8 cellular contexts compared by ENCODE assay signal in genomic region chr7:4631664-4632171, GRCh38. TPM values are rescaled to one million over a fixed set of nuclear protein-coding genes. Genes with fewer than 3 reads are reported as not detected.
A peak's percentile ranks its signal among the peaks of the same experiment; 100 is the strongest.
DNase-seq lines count a peak whose midpoint lies in the region; ATAC-seq lines count a peak whose summit lies in the region.

No MANE protein-coding gene starts in this region.

- peak overlapping the region in 2 of 3 donors; percentile 36 to 54 for H3K9ac ChIP-seq in skeletal muscle tissue (ENCODE audit: low read depth in 1 of 3, low read length in 3 of 3)

- H3K4me3 Mint-ChIP-seq in activated naive CD8-positive, alpha-beta T cell treated with anti-CD3 and anti-CD28 coated beads for 36 hours = no peak overlapping the region

- peaks cover 0 to 3% (median 0%) of the 10 kb centered on the region in 3 donors for H3K27me3 ChIP-seq in skeletal muscle tissue (ENCODE audit: control insufficient read depth in 3 of 3, insufficient read depth in 3 of 3, low read length in 3 of 3)

- peaks cover 4% of the 10 kb centered on the region for H3K27me3 Mint-ChIP-seq in activated naive CD8-positive, alpha-beta T cell treated with anti-CD3 and anti-CD28 coated beads for 36 hours

- no peaks in the 10 kb centered on the region for H3K36me3 ChIP-seq in skeletal muscle tissue (ENCODE audit: control insufficient read depth in 3 of 3, insufficient read depth in 3 of 3, low read length in 3 of 3)

- H3K27ac ChIP-seq in caudate nucleus (ENCODE audit: low read depth, low read length) (no peak overlapping the region), skeletal muscle tissue (ENCODE audit: low read depth, low read length) (peak overlapping the region; percentile 32)

- no peak for ATAC-seq in HG03159 (IDR thresholded peaks at IDR 0.05; ENCODE audit: unreplicated experiment)

- peak overlapping the region; percentile 57 to 74 (median 59) for H3K4me3 ChIP-seq in skeletal muscle tissue (ENCODE audit: low read length in 3 of 3)

- peak; percentile 12 for DNase-seq in activated CD4-positive, alpha-beta T cell treated with anti-CD3 and anti-CD28 coated beads for 48 hours
- DNase-seq in activated CD4-positive, alpha-beta T cell treated with anti-CD3 and anti-CD28 coated beads, Interleukin-2, amount 50 U/mL, for 4 hours = no peak
- peak; percentile 78 for DNase-seq in NCI-H526 treated with DMSO at 0.1 percent for 48 hours (lab: John Stamatoyannopoulos, UW)
- peak in 58 of 61 donors; percentile 28 to 87 (median 61) for DNase-seq in caudate nucleus (lab: John Stamatoyannopoulos, UW)
- peak; percentile 75 for DNase-seq in iPS-NIHi7 (ENCODE audit: extremely low spot score)
- no peak for DNase-seq in activated naive CD8-positive, alpha-beta T cell treated with anti-CD3 and anti-CD28 coated beads for 36 hours

- H3K4me1 Mint-ChIP-seq in activated naive CD8-positive, alpha-beta T cell treated with anti-CD3 and anti-CD28 coated beads for 36 hours = no peaks in the 10 kb centered on the region

- no peaks in the 10 kb centered on the region for H3K9me3 Mint-ChIP-seq in activated naive CD8-positive, alpha-beta T cell treated with anti-CD3 and anti-CD28 coated beads for 36 hours

- H3K36me3 Mint-ChIP-seq in activated naive CD8-positive, alpha-beta T cell treated with anti-CD3 and anti-CD28 coated beads for 36 hours = no peaks in the 10 kb centered on the region

- H3K9me3 ChIP-seq in skeletal muscle tissue (ENCODE audit: control insufficient read depth in 3 of 3, low read length in 3 of 3) = no peaks in the 10 kb centered on the region

- H3K27ac Mint-ChIP-seq in activated naive CD8-positive, alpha-beta T cell treated with anti-CD3 and anti-CD28 coated beads for 36 hours = no peak overlapping the region

- peaks cover 8 to 13% (median 10%) of the 10 kb centered on the region in 3 donors for H3K4me1 ChIP-seq in skeletal muscle tissue (ENCODE audit: control insufficient read depth in 3 of 3, insufficient read depth in 3 of 3, low read length in 3 of 3)

RNA-seq across cellular contexts. Expression of gene FOXK1, which starts 50.4 kb away (rescaled TPM):
- 17.2 TPM for total RNA-seq in skeletal muscle tissue
- 10 to 100 TPM; 38.1 to 38.2 TPM for total RNA-seq in activated naive CD8-positive, alpha-beta T cell treated with anti-CD3 and anti-CD28 coated beads for 36 hours

Comparison
In these comparisons a context has a peak if more than half of its experiments do, and no peak if none do; other contexts are left out.
1. DNase-seq: peak in activated CD4-positive, alpha-beta T cell treated with anti-CD3 and anti-CD28 coated beads for 48 hours (single experiment), NCI-H526 treated with DMSO at 0.1 percent for 48 hours (single experiment), caudate nucleus (58 of 61) and iPS-NIHi7 (single experiment); none in activated CD4-positive, alpha-beta T cell treated with anti-CD3 and anti-CD28 coated beads, Interleukin-2, amount 50 U/mL, for 4 hours (0 of 2) and activated naive CD8-positive, alpha-beta T cell treated with anti-CD3 and anti-CD28 coated beads for 36 hours (single experiment).